In the genomic region with DNA sequence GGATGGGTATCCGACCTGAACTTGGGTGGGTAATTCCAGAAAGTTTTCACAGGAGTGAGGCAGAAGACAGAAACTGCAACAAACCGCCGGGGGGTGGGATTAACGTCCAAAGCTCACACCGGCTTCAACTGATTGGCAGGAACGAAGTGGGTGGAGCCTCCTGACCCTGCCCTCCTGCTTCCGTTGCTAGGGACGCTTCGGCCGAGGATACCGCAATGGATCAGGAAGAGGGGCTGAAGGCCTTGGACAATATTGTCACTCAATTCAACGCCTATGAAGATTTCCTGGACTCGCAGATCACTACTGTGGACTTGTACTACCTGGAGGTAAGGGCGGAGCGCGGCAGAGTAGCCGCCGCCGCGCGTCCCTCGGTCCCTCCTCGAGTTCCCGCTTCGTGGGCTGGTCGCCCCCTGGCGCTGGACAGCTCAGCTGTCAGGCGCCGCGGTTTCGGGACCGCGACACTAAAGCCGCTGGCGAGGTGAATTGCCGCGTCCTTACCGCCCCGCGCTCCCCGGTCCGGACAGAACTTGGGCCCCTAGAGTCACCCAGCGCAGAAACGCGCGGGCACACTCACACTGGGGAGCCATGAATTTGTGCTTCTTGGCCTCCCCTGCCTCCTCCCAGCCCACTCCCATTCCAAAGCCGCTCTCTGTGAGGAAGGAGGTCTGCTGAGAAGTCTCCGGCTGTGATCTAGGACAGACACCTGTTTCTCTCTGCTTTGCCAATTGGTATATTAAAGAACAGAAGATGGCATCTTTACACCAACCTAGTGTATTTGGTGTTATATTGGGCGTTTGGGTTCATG, we compare ENCODE assay signal across 8 cellular contexts. TPM values are rescaled to one million over a fixed set of nuclear protein-coding genes. Genes with fewer than 3 reads are reported as not detected.
DNase-seq lines count a peak whose midpoint lies in the region; ATAC-seq and TF ChIP-seq lines count a peak whose summit lies in the region.

A gene (plus strand): TSS at position 177 of the 805 bp plus-strand sequence.

- no peak within 1 kb of the TSS for H3K27ac Mint-ChIP-seq in activated CD4-positive, alpha-beta memory T cell treated with anti-CD3 and anti-CD28 coated beads, Interleukin-2, amount 10 ng/mL, durations not matched to agents 7 days and 5 days
- H3K27ac Mint-ChIP-seq in endothelial cell (ENCODE audit: unreplicated experiment): no peak within 1 kb of the TSS

- no peaks in the 10 kb centered on the region for H3K9me3 ChIP-seq in mesodermal cell (ENCODE audit: control insufficient read depth, low read length)

- peaks cover 11% of the 10 kb centered on the region for H3K4me1 Mint-ChIP-seq in activated CD4-positive, alpha-beta memory T cell treated with anti-CD3 and anti-CD28 coated beads, Interleukin-2, amount 10 ng/mL, durations not matched to agents 7 days and 5 days
- H3K4me1 Mint-ChIP-seq in endothelial cell (ENCODE audit: unreplicated experiment): no peaks in the 10 kb centered on the region

- 0% methylated on average over 36 of the region's 49 CpGs for WGBS in mesodermal cell (ENCODE audit: insufficient coverage in 2 of 2), 2 experiments

- no peaks in the 10 kb centered on the region for H3K9me3 Mint-ChIP-seq in activated CD4-positive, alpha-beta memory T cell treated with anti-CD3 and anti-CD28 coated beads, Interleukin-2, amount 10 ng/mL, durations not matched to agents 7 days and 5 days
- no peaks in the 10 kb centered on the region for H3K9me3 Mint-ChIP-seq in endothelial cell (ENCODE audit: unreplicated experiment)

- H3K36me3 Mint-ChIP-seq in activated CD4-positive, alpha-beta memory T cell treated with anti-CD3 and anti-CD28 coated beads, Interleukin-2, amount 10 ng/mL, durations not matched to agents 7 days and 5 days (ENCODE audit: low read depth): no peaks in the 10 kb centered on the region
- H3K36me3 Mint-ChIP-seq in endothelial cell (ENCODE audit: low read depth, unreplicated experiment): no peaks in the 10 kb centered on the region

- CTCF ChIA-PET in activated CD4-positive, alpha-beta memory T cell treated with anti-CD3 and anti-CD28 coated beads, Interleukin-2, amount 10 ng/mL, durations not matched to agents 7 days and 5 days (lab: Charles Lee): interaction anchor here (1.3 kb wide), 1 partner anchor 27 kb away, joined by 3 read pairs; no protein-coding TSS in a partner anchor

- peaks cover 25% of the 10 kb centered on the region for H3K27me3 Mint-ChIP-seq in activated CD4-positive, alpha-beta memory T cell treated with anti-CD3 and anti-CD28 coated beads, Interleukin-2, amount 10 ng/mL, durations not matched to agents 7 days and 5 days
- H3K27me3 Mint-ChIP-seq in endothelial cell (ENCODE audit: unreplicated experiment): peaks cover 5% of the 10 kb centered on the region

- no peaks in the 10 kb centered on the region for H3K36me3 ChIP-seq in mesodermal cell (ENCODE audit: control insufficient read depth, insufficient read depth, low read length)

- no peaks in the 10 kb centered on the region for H3K4me1 ChIP-seq in mesodermal cell (ENCODE audit: control insufficient read depth, insufficient read depth, low read length, poor library complexity, severe bottlenecking)

- H3K27ac ChIP-seq in mesodermal cell (ENCODE audit: low read depth, low read length, severe bottlenecking): no peak within 1 kb of the TSS

- H3K4me3 ChIP-seq in mesodermal cell (ENCODE audit: extremely low read depth, insufficient read depth, low read length, poor library complexity, severe bottlenecking): peak within 1 kb of the TSS; percentile 55

- peak; percentile 60 for TF ChIP-seq CTCF in endothelial cell (IDR thresholded peaks at IDR 0.05; ENCODE audit: unreplicated experiment)

- peak; percentile 98 for ATAC-seq in GM19023 (IDR thresholded peaks at IDR 0.05; ENCODE audit: unreplicated experiment)
- peak; percentile 94 for ATAC-seq in HG03175 (IDR thresholded peaks at IDR 0.05; ENCODE audit: unreplicated experiment)

- POLR2A ChIA-PET in activated CD4-positive, alpha-beta memory T cell treated with anti-CD3 and anti-CD28 coated beads, Interleukin-2, amount 10 ng/mL, durations not matched to agents 7 days and 5 days (lab: Charles Lee): no interaction called here

- peak; percentile 92 for DNase-seq in AG08396 (ENCODE audit: low spot score)
- peak; percentile 50 for DNase-seq in NCI-H446 treated with DMSO at 0.1 percent for 48 hours (lab: John Stamatoyannopoulos, UW)
- peak; percentile 62 for DNase-seq in activated CD4-positive, alpha-beta memory T cell treated with anti-CD3 and anti-CD28 coated beads, Interleukin-2, amount 10 ng/mL, durations not matched to agents 7 days and 5 days
- peak; percentile 86 for DNase-seq in endothelial cell (ENCODE audit: low spot score)
- DNase-seq in stimulated activated CD8-positive, alpha-beta memory T cell treated with anti-CD3 and anti-CD28 coated beads, Interleukin-15, amount 100 ng/mL, for 48 hours (ENCODE audit: low read depth in 2 of 2): peak; percentile 41 to 43

- H3K4me3 Mint-ChIP-seq in activated CD4-positive, alpha-beta memory T cell treated with anti-CD3 and anti-CD28 coated beads, Interleukin-2, amount 10 ng/mL, durations not matched to agents 7 days and 5 days: peak within 1 kb of the TSS; percentile 72
- peak within 1 kb of the TSS; percentile 91 for H3K4me3 Mint-ChIP-seq in endothelial cell (ENCODE audit: unreplicated experiment)

RNA-seq across cellular contexts. Expression of the gene that starts here (rescaled TPM):
- not detected for total RNA-seq in activated CD4-positive, alpha-beta memory T cell treated with anti-CD3 and anti-CD28 coated beads, Interleukin-2, amount 10 ng/mL, durations not matched to agents 7 days and 5 days
- not detected for total RNA-seq in endothelial cell (ENCODE audit: unreplicated experiment)
- polyA plus RNA-seq in mesodermal cell (2013, experiment 1 of 2): not detected
- not detected for polyA plus RNA-seq in mesodermal cell (2013, experiment 2 of 2)

Comparison
In these comparisons a context has a peak if more than half of its experiments do, and no peak if none do; other contexts are left out.
1. Peak in DNase-seq in activated CD4-positive, alpha-beta memory T cell treated with anti-CD3 and anti-CD28 coated beads, Interleukin-2, amount 10 ng/mL, durations not matched to agents 7 days and 5 days; RNA of the gene not detected or under 1 TPM.
2. Peak in DNase-seq in endothelial cell; RNA of the gene not detected or under 1 TPM.
3. DNase-seq: peak in every context shown above with its lines; median percentile 92 in AG08396; 86 in endothelial cell; 62 in activated CD4-positive, alpha-beta memory T cell treated with anti-CD3 and anti-CD28 coated beads, Interleukin-2, amount 10 ng/mL, durations not matched to agents 7 days and 5 days; 50 in NCI-H446 treated with DMSO at 0.1 percent for 48 hours; 42 in stimulated activated CD8-positive, alpha-beta memory T cell treated with anti-CD3 and anti-CD28 coated beads, Interleukin-15, amount 100 ng/mL, for 48 hours.